In the genomic region with DNA sequence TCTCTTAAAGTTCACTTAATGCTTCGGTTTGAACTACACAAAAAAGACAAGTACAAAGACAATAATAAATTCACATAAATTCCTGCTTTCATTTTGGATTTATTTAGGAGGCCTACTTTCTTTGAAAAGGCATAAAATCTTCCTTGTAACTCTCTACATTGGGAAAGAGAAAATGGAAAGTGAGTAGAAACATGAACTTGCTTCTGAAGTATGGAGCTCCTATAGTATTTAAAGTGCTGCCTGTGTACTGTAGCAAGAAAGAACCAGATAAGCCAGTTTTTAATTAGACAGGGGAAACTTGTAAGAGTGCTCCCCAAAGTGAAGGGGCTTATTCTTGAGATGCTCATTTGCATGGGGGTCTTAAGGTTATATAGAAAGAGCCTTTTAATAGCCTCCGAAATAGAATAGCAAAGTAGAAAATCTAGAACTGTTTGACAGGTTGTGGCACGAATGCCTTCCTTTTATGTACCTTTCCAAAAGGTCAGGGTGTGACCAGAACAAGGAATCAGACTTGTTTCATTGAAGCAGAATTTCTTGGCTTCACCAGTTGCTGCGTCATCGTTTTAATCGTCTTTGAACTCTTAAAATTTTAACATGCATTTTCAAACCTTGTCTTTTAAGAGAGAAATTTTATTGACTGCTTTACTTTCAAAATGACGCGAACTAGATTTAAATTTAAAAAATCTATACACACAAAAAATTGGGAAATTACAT, we compare ENCODE assay signal across 3 cellular contexts.
TF ChIP-seq lines count a peak whose summit lies in the region.

No MANE protein-coding gene starts in this region.

TF ChIP-seq in A549, 52 proteins besides CTCF, POLR2A, EP300 and RAD21:
- TF ChIP-seq TP53 (CRISPR knock-in tag; IDR thresholded peaks at IDR 0.05) (no peak), MAFK (IDR thresholded peaks at IDR 0.05; ENCODE audit: partially characterized antibody) (peak; percentile 42)

TF ChIP-seq in K562, 482 proteins besides CTCF, POLR2A, EP300 and RAD21:
- TF ChIP-seq C11orf30 (IDR thresholded peaks at IDR 0.05; ENCODE audit: low read depth) (peak; percentile 11; the same call in 1 of the 2 replicates), SNIP1 (IDR thresholded peaks at IDR 0.05; ENCODE audit: low read depth) (no peak), SMC3 (conservative IDR thresholded peaks at IDR 0.05; ENCODE audit: insufficient read depth, low read depth, low read length) (no peak), ZNF316 (IDR thresholded peaks at IDR 0.05) (peak; percentile 46)
TF ChIP-seq in K562: peak in this region for 2.

TF ChIP-seq in GM23338, 12 proteins besides CTCF, POLR2A, EP300 and RAD21:
- TF ChIP-seq EZH2 (IDR thresholded peaks at IDR 0.05; ENCODE audit: low read depth, unreplicated experiment) = no peak
- TF ChIP-seq, protein P1, sequence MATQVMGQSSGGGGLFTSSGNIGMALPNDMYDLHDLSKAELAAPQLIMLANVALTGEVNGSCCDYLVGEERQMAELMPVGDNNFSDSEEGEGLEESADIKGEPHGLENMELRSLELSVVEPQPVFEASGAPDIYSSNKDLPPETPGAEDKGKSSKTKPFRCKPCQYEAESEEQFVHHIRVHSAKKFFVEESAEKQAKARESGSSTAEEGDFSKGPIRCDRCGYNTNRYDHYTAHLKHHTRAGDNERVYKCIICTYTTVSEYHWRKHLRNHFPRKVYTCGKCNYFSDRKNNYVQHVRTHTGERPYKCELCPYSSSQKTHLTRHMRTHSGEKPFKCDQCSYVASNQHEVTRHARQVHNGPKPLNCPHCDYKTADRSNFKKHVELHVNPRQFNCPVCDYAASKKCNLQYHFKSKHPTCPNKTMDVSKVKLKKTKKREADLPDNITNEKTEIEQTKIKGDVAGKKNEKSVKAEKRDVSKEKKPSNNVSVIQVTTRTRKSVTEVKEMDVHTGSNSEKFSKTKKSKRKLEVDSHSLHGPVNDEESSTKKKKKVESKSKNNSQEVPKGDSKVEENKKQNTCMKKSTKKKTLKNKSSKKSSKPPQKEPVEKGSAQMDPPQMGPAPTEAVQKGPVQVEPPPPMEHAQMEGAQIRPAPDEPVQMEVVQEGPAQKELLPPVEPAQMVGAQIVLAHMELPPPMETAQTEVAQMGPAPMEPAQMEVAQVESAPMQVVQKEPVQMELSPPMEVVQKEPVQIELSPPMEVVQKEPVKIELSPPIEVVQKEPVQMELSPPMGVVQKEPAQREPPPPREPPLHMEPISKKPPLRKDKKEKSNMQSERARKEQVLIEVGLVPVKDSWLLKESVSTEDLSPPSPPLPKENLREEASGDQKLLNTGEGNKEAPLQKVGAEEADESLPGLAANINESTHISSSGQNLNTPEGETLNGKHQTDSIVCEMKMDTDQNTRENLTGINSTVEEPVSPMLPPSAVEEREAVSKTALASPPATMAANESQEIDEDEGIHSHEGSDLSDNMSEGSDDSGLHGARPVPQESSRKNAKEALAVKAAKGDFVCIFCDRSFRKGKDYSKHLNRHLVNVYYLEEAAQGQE (IDR thresholded peaks at IDR 0.05; ENCODE audit: unreplicated experiment) = no peak
- no peak for TF ChIP-seq STAT1 (IDR thresholded peaks at IDR 0.05; ENCODE audit: unreplicated experiment)
- no peak for TF ChIP-seq CREB1 (CRISPR knock-in tag; IDR thresholded peaks at IDR 0.05; ENCODE audit: low read depth)
- TF ChIP-seq JUNB (IDR thresholded peaks at IDR 0.05; ENCODE audit: unreplicated experiment) = no peak
- no peak for TF ChIP-seq POLR2AphosphoS5 (IDR thresholded peaks at IDR 0.05; ENCODE audit: low read depth)
- TF ChIP-seq EZH2phosphoT487 (IDR thresholded peaks at IDR 0.05; ENCODE audit: unreplicated experiment) = no peak
- TF ChIP-seq, protein P2, sequence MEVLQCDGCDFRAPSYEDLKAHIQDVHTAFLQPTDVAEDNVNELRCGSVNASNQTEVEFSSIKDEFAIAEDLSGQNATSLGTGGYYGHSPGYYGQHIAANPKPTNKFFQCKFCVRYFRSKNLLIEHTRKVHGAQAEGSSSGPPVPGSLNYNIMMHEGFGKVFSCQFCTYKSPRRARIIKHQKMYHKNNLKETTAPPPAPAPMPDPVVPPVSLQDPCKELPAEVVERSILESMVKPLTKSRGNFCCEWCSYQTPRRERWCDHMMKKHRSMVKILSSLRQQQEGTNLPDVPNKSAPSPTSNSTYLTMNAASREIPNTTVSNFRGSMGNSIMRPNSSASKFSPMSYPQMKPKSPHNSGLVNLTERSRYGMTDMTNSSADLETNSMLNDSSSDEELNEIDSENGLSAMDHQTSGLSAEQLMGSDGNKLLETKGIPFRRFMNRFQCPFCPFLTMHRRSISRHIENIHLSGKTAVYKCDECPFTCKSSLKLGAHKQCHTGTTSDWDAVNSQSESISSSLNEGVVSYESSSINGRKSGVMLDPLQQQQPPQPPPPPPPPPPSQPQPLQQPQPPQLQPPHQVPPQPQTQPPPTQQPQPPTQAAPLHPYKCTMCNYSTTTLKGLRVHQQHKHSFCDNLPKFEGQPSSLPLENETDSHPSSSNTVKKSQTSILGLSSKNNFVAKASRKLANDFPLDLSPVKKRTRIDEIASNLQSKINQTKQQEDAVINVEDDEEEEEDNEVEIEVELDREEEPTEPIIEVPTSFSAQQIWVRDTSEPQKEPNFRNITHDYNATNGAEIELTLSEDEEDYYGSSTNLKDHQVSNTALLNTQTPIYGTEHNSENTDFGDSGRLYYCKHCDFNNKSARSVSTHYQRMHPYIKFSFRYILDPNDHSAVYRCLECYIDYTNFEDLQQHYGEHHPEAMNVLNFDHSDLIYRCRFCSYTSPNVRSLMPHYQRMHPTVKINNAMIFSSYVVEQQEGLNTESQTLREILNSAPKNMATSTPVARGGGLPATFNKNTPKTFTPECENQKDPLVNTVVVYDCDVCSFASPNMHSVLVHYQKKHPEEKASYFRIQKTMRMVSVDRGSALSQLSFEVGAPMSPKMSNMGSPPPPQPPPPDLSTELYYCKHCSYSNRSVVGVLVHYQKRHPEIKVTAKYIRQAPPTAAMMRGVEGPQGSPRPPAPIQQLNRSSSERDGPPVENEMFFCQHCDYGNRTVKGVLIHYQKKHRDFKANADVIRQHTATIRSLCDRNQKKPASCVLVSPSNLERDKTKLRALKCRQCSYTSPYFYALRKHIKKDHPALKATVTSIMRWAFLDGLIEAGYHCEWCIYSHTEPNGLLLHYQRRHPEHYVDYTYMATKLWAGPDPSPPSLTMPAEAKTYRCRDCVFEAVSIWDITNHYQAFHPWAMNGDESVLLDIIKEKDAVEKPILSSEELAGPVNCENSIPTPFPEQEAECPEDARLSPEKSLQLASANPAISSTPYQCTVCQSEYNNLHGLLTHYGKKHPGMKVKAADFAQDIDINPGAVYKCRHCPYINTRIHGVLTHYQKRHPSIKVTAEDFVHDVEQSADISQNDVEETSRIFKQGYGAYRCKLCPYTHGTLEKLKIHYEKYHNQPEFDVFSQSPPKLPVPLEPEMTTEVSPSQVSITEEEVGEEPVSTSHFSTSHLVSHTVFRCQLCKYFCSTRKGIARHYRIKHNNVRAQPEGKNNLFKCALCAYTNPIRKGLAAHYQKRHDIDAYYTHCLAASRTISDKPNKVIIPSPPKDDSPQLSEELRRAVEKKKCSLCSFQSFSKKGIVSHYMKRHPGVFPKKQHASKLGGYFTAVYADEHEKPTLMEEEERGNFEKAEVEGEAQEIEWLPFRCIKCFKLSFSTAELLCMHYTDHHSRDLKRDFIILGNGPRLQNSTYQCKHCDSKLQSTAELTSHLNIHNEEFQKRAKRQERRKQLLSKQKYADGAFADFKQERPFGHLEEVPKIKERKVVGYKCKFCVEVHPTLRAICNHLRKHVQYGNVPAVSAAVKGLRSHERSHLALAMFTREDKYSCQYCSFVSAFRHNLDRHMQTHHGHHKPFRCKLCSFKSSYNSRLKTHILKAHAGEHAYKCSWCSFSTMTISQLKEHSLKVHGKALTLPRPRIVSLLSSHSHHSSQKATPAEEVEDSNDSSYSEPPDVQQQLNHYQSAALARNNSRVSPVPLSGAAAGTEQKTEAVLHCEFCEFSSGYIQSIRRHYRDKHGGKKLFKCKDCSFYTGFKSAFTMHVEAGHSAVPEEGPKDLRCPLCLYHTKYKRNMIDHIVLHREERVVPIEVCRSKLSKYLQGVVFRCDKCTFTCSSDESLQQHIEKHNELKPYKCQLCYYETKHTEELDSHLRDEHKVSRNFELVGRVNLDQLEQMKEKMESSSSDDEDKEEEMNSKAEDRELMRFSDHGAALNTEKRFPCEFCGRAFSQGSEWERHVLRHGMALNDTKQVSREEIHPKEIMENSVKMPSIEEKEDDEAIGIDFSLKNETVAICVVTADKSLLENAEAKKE (CRISPR knock-in tag; IDR thresholded peaks at IDR 0.05) = no peak
- no peak for TF ChIP-seq NANOG (IDR thresholded peaks at IDR 0.05; ENCODE audit: borderline replicate concordance)
- TF ChIP-seq ZNF114 (CRISPR knock-in tag; IDR thresholded peaks at IDR 0.05) = no peak
- TF ChIP-seq, protein P3, sequence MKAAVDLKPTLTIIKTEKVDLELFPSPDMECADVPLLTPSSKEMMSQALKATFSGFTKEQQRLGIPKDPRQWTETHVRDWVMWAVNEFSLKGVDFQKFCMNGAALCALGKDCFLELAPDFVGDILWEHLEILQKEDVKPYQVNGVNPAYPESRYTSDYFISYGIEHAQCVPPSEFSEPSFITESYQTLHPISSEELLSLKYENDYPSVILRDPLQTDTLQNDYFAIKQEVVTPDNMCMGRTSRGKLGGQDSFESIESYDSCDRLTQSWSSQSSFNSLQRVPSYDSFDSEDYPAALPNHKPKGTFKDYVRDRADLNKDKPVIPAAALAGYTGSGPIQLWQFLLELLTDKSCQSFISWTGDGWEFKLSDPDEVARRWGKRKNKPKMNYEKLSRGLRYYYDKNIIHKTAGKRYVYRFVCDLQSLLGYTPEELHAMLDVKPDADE (IDR thresholded peaks at IDR 0.05) = no peak
- no peak for TF ChIP-seq ZNF331 (CRISPR knock-in tag; IDR thresholded peaks at IDR 0.05; ENCODE audit: low read depth)
